1 cellular context compared by ENCODE assay signal in the genomic region with DNA sequence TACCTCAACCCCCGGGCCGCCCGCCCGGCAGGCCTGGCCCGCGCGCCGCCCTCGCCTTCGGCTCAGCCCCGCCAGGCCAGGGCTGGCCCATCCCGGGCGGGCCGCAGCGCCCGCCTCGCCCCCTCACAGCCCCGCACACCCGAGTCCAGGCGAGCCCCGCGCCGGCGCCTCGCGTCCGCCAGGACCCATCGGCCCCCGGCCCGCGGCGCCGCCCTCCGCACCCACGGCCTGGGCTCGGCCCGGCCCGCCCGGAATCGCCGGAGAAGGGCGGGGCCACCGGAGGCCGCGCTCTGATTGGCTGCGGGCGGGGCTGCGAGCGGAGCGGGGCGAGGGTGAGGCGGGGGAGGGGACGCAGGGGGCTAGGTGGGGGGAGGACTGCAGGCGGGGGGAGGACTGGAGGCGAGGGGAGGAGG.
TF ChIP-seq lines count a peak whose summit lies in the region.

No MANE protein-coding gene starts in this region.

TF ChIP-seq in HCT116, 20 proteins besides CTCF, POLR2A, EP300 and RAD21 (continued from another document):
- TF ChIP-seq, protein P1, sequence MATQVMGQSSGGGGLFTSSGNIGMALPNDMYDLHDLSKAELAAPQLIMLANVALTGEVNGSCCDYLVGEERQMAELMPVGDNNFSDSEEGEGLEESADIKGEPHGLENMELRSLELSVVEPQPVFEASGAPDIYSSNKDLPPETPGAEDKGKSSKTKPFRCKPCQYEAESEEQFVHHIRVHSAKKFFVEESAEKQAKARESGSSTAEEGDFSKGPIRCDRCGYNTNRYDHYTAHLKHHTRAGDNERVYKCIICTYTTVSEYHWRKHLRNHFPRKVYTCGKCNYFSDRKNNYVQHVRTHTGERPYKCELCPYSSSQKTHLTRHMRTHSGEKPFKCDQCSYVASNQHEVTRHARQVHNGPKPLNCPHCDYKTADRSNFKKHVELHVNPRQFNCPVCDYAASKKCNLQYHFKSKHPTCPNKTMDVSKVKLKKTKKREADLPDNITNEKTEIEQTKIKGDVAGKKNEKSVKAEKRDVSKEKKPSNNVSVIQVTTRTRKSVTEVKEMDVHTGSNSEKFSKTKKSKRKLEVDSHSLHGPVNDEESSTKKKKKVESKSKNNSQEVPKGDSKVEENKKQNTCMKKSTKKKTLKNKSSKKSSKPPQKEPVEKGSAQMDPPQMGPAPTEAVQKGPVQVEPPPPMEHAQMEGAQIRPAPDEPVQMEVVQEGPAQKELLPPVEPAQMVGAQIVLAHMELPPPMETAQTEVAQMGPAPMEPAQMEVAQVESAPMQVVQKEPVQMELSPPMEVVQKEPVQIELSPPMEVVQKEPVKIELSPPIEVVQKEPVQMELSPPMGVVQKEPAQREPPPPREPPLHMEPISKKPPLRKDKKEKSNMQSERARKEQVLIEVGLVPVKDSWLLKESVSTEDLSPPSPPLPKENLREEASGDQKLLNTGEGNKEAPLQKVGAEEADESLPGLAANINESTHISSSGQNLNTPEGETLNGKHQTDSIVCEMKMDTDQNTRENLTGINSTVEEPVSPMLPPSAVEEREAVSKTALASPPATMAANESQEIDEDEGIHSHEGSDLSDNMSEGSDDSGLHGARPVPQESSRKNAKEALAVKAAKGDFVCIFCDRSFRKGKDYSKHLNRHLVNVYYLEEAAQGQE (IDR thresholded peaks at IDR 0.05; ENCODE audit: low read depth): no peak
- TF ChIP-seq EZH2phosphoT487 (IDR thresholded peaks at IDR 0.05; ENCODE audit: borderline replicate concordance): no peak
- peak; percentile 44; the same call in 1 of the 2 replicates for TF ChIP-seq SP1 (IDR thresholded peaks at IDR 0.05; ENCODE audit: low read depth)
- TF ChIP-seq, protein P2, sequence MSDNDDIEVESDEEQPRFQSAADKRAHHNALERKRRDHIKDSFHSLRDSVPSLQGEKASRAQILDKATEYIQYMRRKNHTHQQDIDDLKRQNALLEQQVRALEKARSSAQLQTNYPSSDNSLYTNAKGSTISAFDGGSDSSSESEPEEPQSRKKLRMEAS (IDR thresholded peaks at IDR 0.05): no peak
